Comparison of ENCODE assay signal across 9 cellular contexts in the genomic region with DNA sequence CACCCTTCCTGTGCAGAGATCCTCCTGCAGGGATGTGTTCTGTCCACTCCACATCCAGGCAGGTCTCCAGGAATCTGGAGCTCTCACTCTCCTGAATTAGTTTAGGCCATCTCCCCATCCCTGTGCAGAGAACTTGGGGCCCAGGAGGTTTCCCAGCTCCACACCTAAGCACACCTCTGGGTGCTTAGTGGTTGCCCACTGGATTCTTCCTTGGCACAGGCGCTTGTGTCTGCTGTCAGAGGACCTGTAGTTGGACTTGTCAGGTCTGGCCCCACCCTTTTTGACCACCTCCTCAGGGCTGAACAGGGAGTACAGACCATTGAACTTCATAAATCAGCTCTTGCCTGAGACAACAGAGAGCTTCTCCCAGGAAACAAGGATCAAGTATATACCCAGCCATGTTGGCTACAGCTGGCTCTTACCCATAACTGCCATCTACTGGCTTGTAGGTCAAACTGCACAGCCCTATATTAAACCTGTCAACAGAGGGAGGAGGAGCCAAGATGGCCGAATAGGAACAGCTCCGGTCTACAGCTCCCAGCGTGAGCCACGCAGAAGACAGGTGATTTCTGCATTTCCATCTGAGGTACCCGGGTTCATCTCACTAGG.
DNase-seq lines count a peak whose midpoint lies in the region; ATAC-seq and TF ChIP-seq lines count a peak whose summit lies in the region.
"Had no signal": no experiment of that assay in that cellular context is flagged by ENCODE, and none has a peak within 500 bp of the region (broad histone marks: within the 10 kb centered on the region; RNA-seq: fewer than 3 reads in every experiment).

No MANE protein-coding gene starts in this region.

- no peak overlapping the region for H3K4me3 Mint-ChIP-seq in activated naive CD8-positive, alpha-beta T cell treated with anti-CD3 and anti-CD28 coated beads for 36 hours
- H3K4me3 Mint-ChIP-seq: IgD-negative memory B cell had no signal

- no peaks in the 10 kb centered on the region for H3K9me3 Mint-ChIP-seq in activated naive CD8-positive, alpha-beta T cell treated with anti-CD3 and anti-CD28 coated beads for 36 hours

- H3K4me1 Mint-ChIP-seq in activated naive CD8-positive, alpha-beta T cell treated with anti-CD3 and anti-CD28 coated beads for 36 hours: no peaks in the 10 kb centered on the region
- H3K4me1 Mint-ChIP-seq: IgD-negative memory B cell had no signal

- no peak overlapping the region for H3K27ac Mint-ChIP-seq in activated naive CD8-positive, alpha-beta T cell treated with anti-CD3 and anti-CD28 coated beads for 36 hours
- H3K27ac Mint-ChIP-seq: IgD-negative memory B cell had no signal

- DNase-seq in GF-D8 (lab: John Stamatoyannopoulos, UW) (peak; percentile 14), HT1080 (ENCODE audit: low read depth) (peak; percentile 55), kidney tubule cell (ENCODE audit: low spot score) (peak; percentile 67)
- no peak for DNase-seq in activated naive CD8-positive, alpha-beta T cell treated with anti-CD3 and anti-CD28 coated beads for 36 hours
- no peak for DNase-seq in activated CD4-positive, alpha-beta T cell treated with anti-CD3 and anti-CD28 coated beads, Interleukin-2, amount 50 U/mL, for 48 hours
- no peak for DNase-seq in stimulated activated CD4-positive, alpha-beta T cell treated with anti-CD3 and anti-CD28 coated beads, Interleukin-12 subunit alpha, Interleukin-12 subunit beta, amount 100 ng/mL, for 4 hours

- ATAC-seq in SK-N-SH treated with all-trans-retinoic acid at 6 μM for 48 hours (peak; percentile 39; the same call in 2 of the 3 replicates), HG02588 (IDR thresholded peaks at IDR 0.05; ENCODE audit: unreplicated experiment) (no peak)

- H3K36me3 Mint-ChIP-seq in activated naive CD8-positive, alpha-beta T cell treated with anti-CD3 and anti-CD28 coated beads for 36 hours: no peaks in the 10 kb centered on the region
- H3K36me3 Mint-ChIP-seq: IgD-negative memory B cell had no signal

- no peaks in the 10 kb centered on the region for H3K27me3 Mint-ChIP-seq in activated naive CD8-positive, alpha-beta T cell treated with anti-CD3 and anti-CD28 coated beads for 36 hours
- H3K27me3 Mint-ChIP-seq: IgD-negative memory B cell had no signal

TF ChIP-seq in SK-N-SH treated with all-trans-retinoic acid at 6 μM for 48 hours, 23 proteins besides CTCF, POLR2A, EP300 and RAD21:
- TF ChIP-seq OSR1 (CRISPR knock-in tag; IDR thresholded peaks at IDR 0.05) (no peak), ZNF8 (CRISPR knock-in tag; IDR thresholded peaks at IDR 0.05) (no peak), ARNTL (CRISPR knock-in tag; IDR thresholded peaks at IDR 0.05; ENCODE audit: borderline replicate concordance, low read depth) (no peak), ZFP30 (CRISPR knock-in tag; IDR thresholded peaks at IDR 0.05) (no peak), RARB (CRISPR knock-in tag; IDR thresholded peaks at IDR 0.05) (no peak)
- TF ChIP-seq, protein P1, sequence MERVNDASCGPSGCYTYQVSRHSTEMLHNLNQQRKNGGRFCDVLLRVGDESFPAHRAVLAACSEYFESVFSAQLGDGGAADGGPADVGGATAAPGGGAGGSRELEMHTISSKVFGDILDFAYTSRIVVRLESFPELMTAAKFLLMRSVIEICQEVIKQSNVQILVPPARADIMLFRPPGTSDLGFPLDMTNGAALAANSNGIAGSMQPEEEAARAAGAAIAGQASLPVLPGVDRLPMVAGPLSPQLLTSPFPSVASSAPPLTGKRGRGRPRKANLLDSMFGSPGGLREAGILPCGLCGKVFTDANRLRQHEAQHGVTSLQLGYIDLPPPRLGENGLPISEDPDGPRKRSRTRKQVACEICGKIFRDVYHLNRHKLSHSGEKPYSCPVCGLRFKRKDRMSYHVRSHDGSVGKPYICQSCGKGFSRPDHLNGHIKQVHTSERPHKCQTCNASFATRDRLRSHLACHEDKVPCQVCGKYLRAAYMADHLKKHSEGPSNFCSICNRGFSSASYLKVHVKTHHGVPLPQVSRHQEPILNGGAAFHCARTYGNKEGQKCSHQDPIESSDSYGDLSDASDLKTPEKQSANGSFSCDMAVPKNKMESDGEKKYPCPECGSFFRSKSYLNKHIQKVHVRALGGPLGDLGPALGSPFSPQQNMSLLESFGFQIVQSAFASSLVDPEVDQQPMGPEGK (CRISPR knock-in tag; IDR thresholded peaks at IDR 0.05; ENCODE audit: borderline replicate concordance): no peak

Comparison
In these comparisons a context has a peak if more than half of its experiments do, and no peak if none do; other contexts are left out.
1. DNase-seq: peak in GF-D8 (single experiment), HT1080 (single experiment) and kidney tubule cell (single experiment); none in activated naive CD8-positive, alpha-beta T cell treated with anti-CD3 and anti-CD28 coated beads for 36 hours (single experiment), activated CD4-positive, alpha-beta T cell treated with anti-CD3 and anti-CD28 coated beads, Interleukin-2, amount 50 U/mL, for 48 hours (0 of 2) and stimulated activated CD4-positive, alpha-beta T cell treated with anti-CD3 and anti-CD28 coated beads, Interleukin-12 subunit alpha, Interleukin-12 subunit beta, amount 100 ng/mL, for 4 hours (single experiment).